In the genomic region with DNA sequence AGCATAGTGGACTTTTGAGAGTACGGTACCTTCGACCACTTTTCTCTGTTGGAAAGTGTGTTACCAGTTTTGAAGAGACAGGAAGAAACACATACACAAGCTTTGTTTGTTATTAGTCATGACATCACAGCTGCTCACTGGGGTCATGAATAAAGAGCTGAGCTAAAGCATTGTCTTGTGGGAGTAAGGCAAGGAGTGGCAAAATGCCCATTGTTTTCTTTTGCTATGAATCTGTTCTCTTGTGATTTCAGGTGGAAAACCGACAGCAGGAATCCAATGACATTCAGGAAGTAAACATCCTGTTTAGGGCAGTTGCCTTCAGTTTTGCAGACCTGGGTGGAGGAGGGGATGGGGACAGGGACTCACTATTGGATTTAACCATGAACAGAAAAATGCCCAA, we compare ENCODE assay signal across 9 cellular contexts.
DNase-seq lines count a peak whose midpoint lies in the region; ATAC-seq, FAIRE-seq and TF ChIP-seq lines count a peak whose summit lies in the region.
"Had no signal": no experiment of that assay in that cellular context is flagged by ENCODE, and none has a peak within 500 bp of the region (broad histone marks: within the 10 kb centered on the region; RNA-seq: fewer than 3 reads in every experiment).

No MANE protein-coding gene starts in this region.

- H3K4me3 ChIP-seq in BLaER1 (peak overlapping the region; percentile 15; the same call in 1 of the 2 replicates), muscle layer of duodenum (ENCODE audit: low read depth in 1 of 2, low read length in 2 of 2) (peak overlapping the region in 1 of 2 donors; percentile 0), mucosa of descending colon (no peak overlapping the region)
- H3K4me3 ChIP-seq in naive thymus-derived CD4-positive, alpha-beta T cell (ENCODE audit: low read length), result no peak overlapping the region

- no peak overlapping the region for H3K27ac Mint-ChIP-seq in naive thymus-derived CD4-positive, alpha-beta T cell
- no peak overlapping the region for H3K27ac Mint-ChIP-seq in stimulated activated memory B cell treated with anti-CD40 and anti-IgM and Interleukin-4, amounts not matched to agents 10 μg/mL and 1 μg/mL and 100 μg/mL, for 72 hours

- peak overlapping the region; percentile 76 for H3K4me2 ChIP-seq in BLaER1

- 0 out of 2 replicates have a peak, but pooled peaks cover 4% of the 10 kb centered on the region for H3K9me3 ChIP-seq in BLaER1
- no peaks in the 10 kb centered on the region for H3K9me3 ChIP-seq in muscle layer of duodenum (ENCODE audit: control insufficient read depth in 1 of 2, low read length in 2 of 2)
- H3K9me3 ChIP-seq in mucosa of descending colon, result no peaks in the 10 kb centered on the region
- H3K9me3 ChIP-seq in naive thymus-derived CD4-positive, alpha-beta T cell (ENCODE audit: control insufficient read depth in 2 of 3, low read length in 3 of 3), result no peaks in the 10 kb centered on the region

- peak; percentile 83 for FAIRE-seq in endometrium (lab: Jason Lieb, UNC)

- POLR2A ChIA-PET in naive thymus-derived CD4-positive, alpha-beta T cell (lab: Charles Lee), result no interaction called here

- H3K4me3 Mint-ChIP-seq in naive thymus-derived CD4-positive, alpha-beta T cell, result no peak overlapping the region
- no peak overlapping the region for H3K4me3 Mint-ChIP-seq in stimulated activated memory B cell treated with anti-CD40 and anti-IgM and Interleukin-4, amounts not matched to agents 10 μg/mL and 1 μg/mL and 100 μg/mL, for 72 hours

- H3K4me1 ChIP-seq in BLaER1 (peaks cover 96% of the 10 kb centered on the region), muscle layer of duodenum (ENCODE audit: control insufficient read depth in 1 of 2, insufficient read depth in 2 of 2, low read length in 2 of 2) (peaks cover 8 to 25% of the 10 kb centered on the region in 2 donors), mucosa of descending colon (ENCODE audit: low read depth) (no peaks in the 10 kb centered on the region)
- H3K4me1 ChIP-seq in naive thymus-derived CD4-positive, alpha-beta T cell (ENCODE audit: control insufficient read depth in 2 of 2, insufficient read depth in 2 of 2, low read length in 2 of 2), result peaks cover 0 to 12% of the 10 kb centered on the region in 2 donors

- H3K27me3 Mint-ChIP-seq in naive thymus-derived CD4-positive, alpha-beta T cell, result no peaks in the 10 kb centered on the region
- peaks cover 9% of the 10 kb centered on the region for H3K27me3 Mint-ChIP-seq in stimulated activated memory B cell treated with anti-CD40 and anti-IgM and Interleukin-4, amounts not matched to agents 10 μg/mL and 1 μg/mL and 100 μg/mL, for 72 hours

- H4K20me1 ChIP-seq in BLaER1, result no peaks in the 10 kb centered on the region

- H3K36me3 ChIP-seq in BLaER1 (peaks cover 40% of the 10 kb centered on the region), muscle layer of duodenum (ENCODE audit: control insufficient read depth in 1 of 2, insufficient read depth in 2 of 2, low read length in 2 of 2) (peaks cover 0 to 5% of the 10 kb centered on the region in 2 donors), mucosa of descending colon (ENCODE audit: low read depth) (no peaks in the 10 kb centered on the region)
- no peaks in the 10 kb centered on the region for H3K36me3 ChIP-seq in naive thymus-derived CD4-positive, alpha-beta T cell (ENCODE audit: control insufficient read depth in 2 of 3, insufficient read depth in 3 of 3, low read length in 3 of 3)
- H3K36me3 ChIP-seq: WERI-Rb-1 had no signal

- no peak for TF ChIP-seq CTCF in mucosa of descending colon (IDR thresholded peaks at IDR 0.05)

- H3K27ac ChIP-seq in BLaER1 (peak overlapping the region; percentile 96), muscle layer of duodenum (ENCODE audit: low read length) (peak overlapping the region; percentile 58)
- H3K27ac ChIP-seq in naive thymus-derived CD4-positive, alpha-beta T cell (ENCODE audit: low read depth, low read length), result no peak overlapping the region
- H3K27ac ChIP-seq: WERI-Rb-1 had no signal

- H3K4me1 Mint-ChIP-seq in naive thymus-derived CD4-positive, alpha-beta T cell, result peaks cover 8 to 33% (median 27%) of the 10 kb centered on the region in 7 donors
- peaks cover 7% of the 10 kb centered on the region for H3K4me1 Mint-ChIP-seq in stimulated activated memory B cell treated with anti-CD40 and anti-IgM and Interleukin-4, amounts not matched to agents 10 μg/mL and 1 μg/mL and 100 μg/mL, for 72 hours

- CTCF ChIA-PET in naive thymus-derived CD4-positive, alpha-beta T cell (lab: Charles Lee), result no interaction called here

- ATAC-seq in mucosa of descending colon, result no peak
- no peak for ATAC-seq in naive thymus-derived CD4-positive, alpha-beta T cell
- ATAC-seq in HG03039 (IDR thresholded peaks at IDR 0.05; ENCODE audit: unreplicated experiment), result no peak
- ATAC-seq in stimulated activated memory B cell treated with anti-CD40 and anti-IgM and Interleukin-4, amounts not matched to agents 10 μg/mL and 1 μg/mL and 100 μg/mL, for 72 hours, result no peak

- H3K27me3 ChIP-seq in BLaER1 (no peaks in the 10 kb centered on the region), muscle layer of duodenum (ENCODE audit: low read depth, low read length) (no peaks in the 10 kb centered on the region)
- no peaks in the 10 kb centered on the region for H3K27me3 ChIP-seq in naive thymus-derived CD4-positive, alpha-beta T cell (ENCODE audit: control insufficient read depth in 2 of 2, insufficient read depth in 2 of 2, low read length in 2 of 2)

- H3K9ac ChIP-seq in BLaER1, result peak overlapping the region; percentile 71

- intact Hi-C loops in mucosa of descending colon (cut with DNase I, micrococcal nuclease), result no loop called here
- intact Hi-C loops in naive thymus-derived CD4-positive, alpha-beta T cell (cut with micrococcal nuclease), result no loop called here

- DNase-seq in NCI-H1694 (lab: John Stamatoyannopoulos, UW) (peak; percentile 41), mucosa of descending colon (no peak)
- DNase-seq in naive thymus-derived CD4-positive, alpha-beta T cell, result no peak
- DNase-seq: WERI-Rb-1 had no signal

- H3K36me3 Mint-ChIP-seq in naive thymus-derived CD4-positive, alpha-beta T cell, result peaks cover 0 to 7% (median 3%) of the 10 kb centered on the region in 5 donors
- H3K36me3 Mint-ChIP-seq in stimulated activated memory B cell treated with anti-CD40 and anti-IgM and Interleukin-4, amounts not matched to agents 10 μg/mL and 1 μg/mL and 100 μg/mL, for 72 hours, result peaks cover 6% of the 10 kb centered on the region

- peaks cover 0 to 4% (median 0%) of the 10 kb centered on the region in 11 donors for H3K9me3 Mint-ChIP-seq in naive thymus-derived CD4-positive, alpha-beta T cell
- no peaks in the 10 kb centered on the region for H3K9me3 Mint-ChIP-seq in stimulated activated memory B cell treated with anti-CD40 and anti-IgM and Interleukin-4, amounts not matched to agents 10 μg/mL and 1 μg/mL and 100 μg/mL, for 72 hours
